In genomic region chr10:73232887-73233286, GRCh38 we compare ENCODE assay signal across 13 cellular contexts. TPM values are rescaled to one million over a fixed set of nuclear protein-coding genes. Genes with fewer than 3 reads are reported as not detected.
DNase-seq lines count a peak whose midpoint lies in the region; ATAC-seq, FAIRE-seq and TF ChIP-seq lines count a peak whose summit lies in the region.
"Had no signal": no experiment of that assay in that cellular context is flagged by ENCODE, and none has a peak within 500 bp of the region (broad histone marks: within the 10 kb centered on the region; RNA-seq: fewer than 3 reads in every experiment).

No MANE protein-coding gene starts in this region.

- peak in 1 of 2 experiments; percentile 16; a peak in 1 of 5 replicates for TF ChIP-seq RAD21 in A549 (conservative IDR thresholded peaks at IDR 0.05 in 1 of 2, IDR thresholded peaks at IDR 0.05 in 1 of 2)

- no peak overlapping the region for H3K4me2 ChIP-seq in A549

- H3K27me3 Mint-ChIP-seq in endodermal cell (ENCODE audit: insufficient read depth), result no peaks in the 10 kb centered on the region
- H3K27me3 Mint-ChIP-seq: stimulated activated memory B cell treated with anti-CD40 and anti-IgM and Interleukin-4, amounts not matched to agents 10 μg/mL and 1 μg/mL and 100 μg/mL, for 72 hours had no signal

- no peaks in the 10 kb centered on the region for H3K9me3 ChIP-seq in A549
- no peaks in the 10 kb centered on the region for H3K9me3 ChIP-seq in Panc1 (ENCODE audit: control insufficient read depth, insufficient read depth, low read depth, low read length)
- H3K9me3 ChIP-seq in endodermal cell (ENCODE audit: control insufficient read depth, low read length), result no peaks in the 10 kb centered on the region
- H3K9me3 ChIP-seq: MG63 had no signal

- no peak for TF ChIP-seq POLR2A in A549 (IDR thresholded peaks at IDR 0.05; ENCODE audit: low read length)

- intact Hi-C loops in Panc1 (cut with micrococcal nuclease; ENCODE audit: unreplicated experiment), result no loop called here

- peaks cover 15% of the 10 kb centered on the region; the same call in 1 of the 2 replicates for H3K36me3 ChIP-seq in Panc1 (ENCODE audit: control insufficient read depth, insufficient read depth, low read length)
- H3K36me3 ChIP-seq in endodermal cell (ENCODE audit: control insufficient read depth, insufficient read depth, low read length), result peaks cover 57% of the 10 kb centered on the region

- ATAC-seq in A549 (peak; percentile 64 to 73; a peak in 3 of 6 replicates), Panc1 (no peak; the same call in 1 of the 2 replicates), HG03025 (IDR thresholded peaks at IDR 0.05; ENCODE audit: low FRiP score, unreplicated experiment) (no peak)
- ATAC-seq: stimulated activated memory B cell treated with anti-CD40 and anti-IgM and Interleukin-4, amounts not matched to agents 10 μg/mL and 1 μg/mL and 100 μg/mL, for 72 hours had no signal

- CTCF ChIA-PET in A549 (lab: Yijun Ruan, JAX), result interaction anchor here (0.5 kb wide), 1 partner anchor 158 kb away, joined by 3 read pairs; no protein-coding TSS in a partner anchor
- CTCF ChIA-PET in Panc1 (lab: Charles Lee), result no interaction called here

- no peaks in the 10 kb centered on the region for H3K4me1 ChIP-seq in A549
- H3K4me1 ChIP-seq in Panc1 (ENCODE audit: control insufficient read depth, insufficient read depth, low read length), result no peaks in the 10 kb centered on the region
- H3K4me1 ChIP-seq in endodermal cell (ENCODE audit: control insufficient read depth, insufficient read depth, low read length), result no peaks in the 10 kb centered on the region

- no peaks in the 10 kb centered on the region for H3K9me3 Mint-ChIP-seq in endodermal cell
- H3K9me3 Mint-ChIP-seq: stimulated activated memory B cell treated with anti-CD40 and anti-IgM and Interleukin-4, amounts not matched to agents 10 μg/mL and 1 μg/mL and 100 μg/mL, for 72 hours had no signal

- TF ChIP-seq EP300 in A549 (IDR thresholded peaks at IDR 0.05), result no peak

- no peak for FAIRE-seq in A549 (lab: Jason Lieb, UNC)

- H3K27ac ChIP-seq in A549, result no peak overlapping the region
- no peak overlapping the region for H3K27ac ChIP-seq in Panc1 (ENCODE audit: low read length)
- H3K27ac ChIP-seq in endodermal cell (ENCODE audit: low read depth, low read length), result no peak overlapping the region

- H3K27me3 ChIP-seq in Panc1 (ENCODE audit: control insufficient read depth, insufficient read depth, low read length) (no peaks in the 10 kb centered on the region), endodermal cell (ENCODE audit: control insufficient read depth, insufficient read depth, low read length, poor library complexity, severe bottlenecking) (no peaks in the 10 kb centered on the region)
- H3K27me3 ChIP-seq: MG63 had no signal

- WGBS in A549 (ENCODE audit: missing lambda C conversion rate), result 90% methylated on average over 8 of the region's 8 CpGs
- 95 to 98% methylated on average over 6 to 8 of the region's 8 CpGs for WGBS in endodermal cell (ENCODE audit: insufficient coverage in 1 of 2, insufficient read length in 1 of 2), 2 experiments

- DNase-seq in A549 (ENCODE audit: low read depth in 1 of 2, low spot score in 1 of 2) (peak in 1 of 2 experiments; percentile 36), ELR (ENCODE audit: low read depth) (peak; percentile 22), Panc1 (ENCODE audit: low read depth, low spot score) (no peak), endodermal cell (peak; percentile 57), HuH-7.5 (ENCODE audit: low spot score) (no peak), NCI-H2081 treated with DMSO at 0.1 percent for 48 hours (lab: John Stamatoyannopoulos, UW) (no peak), SW480 (ENCODE audit: low spot score) (no peak)
- DNase-seq: activated CD4-positive, alpha-beta T cell treated with anti-CD3 and anti-CD28 coated beads, Interleukin-2, amount 50 U/mL, for 1 hour; MG63; NCI-H526; SHP77 had no signal

- in situ Hi-C loops in Panc1 (cut with HindIII; ENCODE audit: low pct_unique_long_range_greater_than_20kb, low sequenced_read_pairs), result no loop called here

- H3K27ac Mint-ChIP-seq in endodermal cell, result no peak overlapping the region
- H3K27ac Mint-ChIP-seq: stimulated activated memory B cell treated with anti-CD40 and anti-IgM and Interleukin-4, amounts not matched to agents 10 μg/mL and 1 μg/mL and 100 μg/mL, for 72 hours had no signal

- peaks cover 35% of the 10 kb centered on the region for H3K36me3 Mint-ChIP-seq in endodermal cell (ENCODE audit: low read depth)

- POLR2A ChIA-PET in A549 (lab: Yijun Ruan, JAX) (no interaction called here), Panc1 (lab: Charles Lee) (no interaction called here)

- no peak overlapping the region for H3K4me3 Mint-ChIP-seq in endodermal cell
- H3K4me3 Mint-ChIP-seq: stimulated activated memory B cell treated with anti-CD40 and anti-IgM and Interleukin-4, amounts not matched to agents 10 μg/mL and 1 μg/mL and 100 μg/mL, for 72 hours had no signal

- H3K9ac ChIP-seq in endodermal cell (ENCODE audit: extremely low read depth, low read length, poor library complexity, severe bottlenecking), result no peak overlapping the region

- BruUV-seq in Panc1 (replicated peaks; lab: Mats Ljungman, UMichigan), result no TSS peak

- H3K4me1 Mint-ChIP-seq in endodermal cell, result no peaks in the 10 kb centered on the region
- H3K4me1 Mint-ChIP-seq: stimulated activated memory B cell treated with anti-CD40 and anti-IgM and Interleukin-4, amounts not matched to agents 10 μg/mL and 1 μg/mL and 100 μg/mL, for 72 hours had no signal

- no peak overlapping the region for H3K4me3 ChIP-seq in A549
- no peak overlapping the region for H3K4me3 ChIP-seq in Panc1 (ENCODE audit: low read depth in 2 of 2, low read length in 2 of 2)
- H3K4me3 ChIP-seq in endodermal cell (ENCODE audit: low read length), result no peak overlapping the region
- H3K4me3 ChIP-seq: MG63 had no signal

- TF ChIP-seq CTCF in A549 (IDR thresholded peaks at IDR 0.05) (no peak), Panc1 (IDR thresholded peaks at IDR 0.05) (peak; percentile 51), endodermal cell (conservative IDR thresholded peaks at IDR 0.05) (peak; percentile 64)

TF ChIP-seq in A549, 52 proteins besides CTCF, POLR2A, EP300 and RAD21:
- no peak for TF ChIP-seq ZC3H11A (IDR thresholded peaks at IDR 0.05)
- no peak for TF ChIP-seq RNF2 (IDR thresholded peaks at IDR 0.05; ENCODE audit: borderline replicate concordance, low read depth)
- TF ChIP-seq NFE2L2 (conservative IDR thresholded peaks at IDR 0.05; ENCODE audit: low read length), result 0 out of 2 replicates have a peak, but pooled peaks have one; percentile 2
- no peak for TF ChIP-seq PHF8 (IDR thresholded peaks at IDR 0.05; ENCODE audit: borderline replicate concordance, low read depth)
- TF ChIP-seq REST (IDR thresholded peaks at IDR 0.05), result no peak
- TF ChIP-seq MAZ (IDR thresholded peaks at IDR 0.05; ENCODE audit: borderline replicate concordance, low read depth, low read length), result no peak
- TF ChIP-seq HDAC2 (IDR thresholded peaks at IDR 0.05), result no peak
- no peak for TF ChIP-seq MAX (IDR thresholded peaks at IDR 0.05)

RNA-seq across cellular contexts. Expression of gene DNAJC9, which starts 14.2 kb away (rescaled TPM):
- 42.7 and 56.3 TPM in 2 replicates for polyA plus RNA-seq in A549 (2011; rRNA removed)
- polyA plus RNA-seq in A549 (2012; cell fraction: cytosol; rRNA removed), result 36.9 and 38.5 TPM in 2 replicates
- polyA plus RNA-seq in A549 (2012; cell fraction: nucleus; rRNA removed), result 26.2 and 32.9 TPM in 2 replicates
- 45.6 to 47.4 TPM (median 46.0 TPM) in 3 replicates for polyA plus RNA-seq in A549 (2017; fragmentation: RNase III; extraction: RNeasy Plus Mini Kit Qiagen cat#74134 plus additional on column Dnase treatment)
- 24.2 and 27.7 TPM in 2 replicates for polyA minus RNA-seq in A549 (2011; rRNA and poly(A)+ RNA removed)
- total RNA-seq in Panc1 (2021; ENCODE audit: unreplicated experiment), result 63.5 TPM
- polyA plus RNA-seq in Panc1 (2012; ENCODE audit: insufficient read length), result 42.1 TPM
- 10 to 100 TPM; 33.3 to 37.1 TPM for total RNA-seq in endodermal cell
- polyA plus RNA-seq in endodermal cell (2013, experiment 1 of 2), result 38.7 TPM
- 39.2 TPM for polyA plus RNA-seq in endodermal cell (2013, experiment 2 of 2)

RNA-seq across cellular contexts. Expression of gene MRPS16, which starts 19.6 kb away (rescaled TPM):
- polyA plus RNA-seq in A549 (2011; rRNA removed) (132 and 162 TPM in 2 replicates), A549 (2017; fragmentation: RNase III; extraction: RNeasy Plus Mini Kit Qiagen cat#74134 plus additional on column Dnase treatment) (158 to 166 TPM (median 160 TPM) in 3 replicates)
- 226 and 239 TPM in 2 replicates for polyA plus RNA-seq in A549 (2012; cell fraction: cytosol; rRNA removed)
- polyA plus RNA-seq in A549 (2012; cell fraction: nucleus; rRNA removed), result 191 and 202 TPM in 2 replicates
- 155 and 180 TPM in 2 replicates for polyA minus RNA-seq in A549 (2011; rRNA and poly(A)+ RNA removed)
- total RNA-seq in Panc1 (2021; ENCODE audit: unreplicated experiment) (199 TPM), endodermal cell (100 to 1,000 TPM in 1 of 2 donors, 10 to 100 TPM in 1; 100.0 to 104 TPM)
- 154 TPM for polyA plus RNA-seq in Panc1 (2012; ENCODE audit: insufficient read length)
- polyA plus RNA-seq in endodermal cell (2013, experiment 1 of 2), result 96.6 TPM
- 99.0 TPM for polyA plus RNA-seq in endodermal cell (2013, experiment 2 of 2)

Comparison
In these comparisons a context has a peak if more than half of its experiments do, and no peak if none do; other contexts are left out.
1. ATAC-seq: peak in A549 (2 of 2); none in Panc1 (single experiment) and HG03025 (single experiment).
2. DNase-seq: peak in ELR (single experiment) and endodermal cell (single experiment); none in Panc1 (single experiment), HuH-7.5 (single experiment), NCI-H2081 treated with DMSO at 0.1 percent for 48 hours (single experiment) and SW480 (single experiment).